ENCODE assay signal across 1 cellular context in genomic region chr11:109983358-109983757, GRCh38.
TF ChIP-seq lines count a peak whose summit lies in the region.

No MANE protein-coding gene starts in this region.

TF ChIP-seq in K562, 482 proteins besides CTCF, POLR2A, EP300 and RAD21 (continued from another document):
- no peak for TF ChIP-seq ZNF655 (CRISPR knock-in tag; IDR thresholded peaks at IDR 0.05)
- TF ChIP-seq RFX5 (IDR thresholded peaks at IDR 0.05; ENCODE audit: low read depth, low read length) = no peak
- TF ChIP-seq ZBTB8A (IDR thresholded peaks at IDR 0.05; ENCODE audit: partially characterized antibody) = no peak
- TF ChIP-seq FOXJ3 (CRISPR knock-in tag; IDR thresholded peaks at IDR 0.05) = no peak
- TF ChIP-seq ILK (tag; IDR thresholded peaks at IDR 0.05; ENCODE audit: borderline replicate concordance, low read depth) = 0 out of 2 replicates have a peak, but pooled peaks have one; percentile 15
- TF ChIP-seq IFI16 (CRISPR knock-in tag; IDR thresholded peaks at IDR 0.05) = no peak
- TF ChIP-seq HNRNPLL (IDR thresholded peaks at IDR 0.05; ENCODE audit: low read depth, low read length, poor library complexity, severe bottlenecking) = no peak
- peak; percentile 72; the same call in 1 of the 2 replicates for TF ChIP-seq ZNF311 (CRISPR knock-in tag; IDR thresholded peaks at IDR 0.05)
- no peak for TF ChIP-seq ARID2 (IDR thresholded peaks at IDR 0.05)
- no peak for TF ChIP-seq SRSF3 (IDR thresholded peaks at IDR 0.05; ENCODE audit: insufficient read depth, low read length)
- TF ChIP-seq ZNF253 (CRISPR knock-in tag; conservative IDR thresholded peaks at IDR 0.05) = no peak
